8 cellular contexts compared by ENCODE assay signal in the genomic region with DNA sequence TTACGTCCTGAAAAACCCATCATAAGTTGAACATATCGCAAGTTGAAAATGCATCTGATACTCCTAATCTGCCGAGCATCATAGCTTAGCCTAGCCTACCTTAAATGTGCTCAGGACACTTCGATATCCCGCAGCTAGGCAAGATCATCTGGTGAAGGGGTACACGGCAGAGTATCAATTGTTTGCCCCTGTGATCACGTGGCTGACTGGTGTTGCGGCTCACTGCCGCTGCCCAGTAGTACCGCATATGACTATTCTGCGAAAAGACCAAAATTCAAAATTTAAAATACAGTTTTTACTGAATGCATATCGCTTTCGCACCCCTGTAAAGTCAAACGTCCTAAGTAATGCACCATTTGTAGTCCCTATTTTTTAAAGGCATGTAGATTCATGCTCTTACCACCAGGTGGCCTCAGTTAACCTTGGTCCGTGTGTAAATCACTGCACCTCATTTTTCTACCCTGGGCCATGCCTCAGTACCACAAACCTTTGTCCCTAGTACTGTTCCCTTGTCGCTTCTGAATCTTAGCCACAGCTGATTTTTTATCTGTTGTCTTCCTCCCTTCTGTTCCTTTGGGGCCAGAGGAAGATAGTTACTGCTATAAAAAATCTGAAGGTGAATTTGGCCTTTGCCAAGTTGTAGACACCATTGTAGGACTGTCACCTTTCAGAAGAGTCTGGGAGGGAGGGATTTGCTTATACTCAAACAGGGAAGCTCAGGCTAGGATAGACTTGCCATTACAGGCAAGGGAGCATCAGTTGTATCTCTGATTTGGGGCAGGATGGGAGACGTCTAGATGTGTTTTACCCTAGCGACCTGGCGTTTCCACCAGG. TPM values are rescaled to one million over a fixed set of nuclear protein-coding genes. Genes with fewer than 3 reads are reported as not detected.
DNase-seq lines count a peak whose midpoint lies in the region; ATAC-seq, FAIRE-seq and TF ChIP-seq lines count a peak whose summit lies in the region.

No MANE protein-coding gene starts in this region.

- H3K27ac Mint-ChIP-seq in chondrocyte (ENCODE audit: unreplicated experiment) = no peak overlapping the region

- peak; percentile 44 for FAIRE-seq in RCC 7860 (lab: Jason Lieb, UNC)

- no peaks in the 10 kb centered on the region for H3K9me3 Mint-ChIP-seq in chondrocyte (ENCODE audit: low read depth)

- no peaks in the 10 kb centered on the region for H3K27me3 Mint-ChIP-seq in chondrocyte (ENCODE audit: low read depth)

- H3K36me3 Mint-ChIP-seq in chondrocyte (ENCODE audit: low read depth) = no peaks in the 10 kb centered on the region

- peaks cover 15% of the 10 kb centered on the region for H3K4me1 Mint-ChIP-seq in chondrocyte (ENCODE audit: low read depth)

- no peak overlapping the region for H3K4me3 Mint-ChIP-seq in chondrocyte (ENCODE audit: unreplicated experiment)

- TF ChIP-seq CTCF in HFF-Myc (IDR thresholded peaks at IDR 0.05; ENCODE audit: low read depth, low read length, missing control alignments) (peak; percentile 82), chondrocyte (IDR thresholded peaks at IDR 0.05) (peak; percentile 93)

- H3K4me3 ChIP-seq in HFF-Myc (replicated peaks; ENCODE audit: low read depth, low read length) = no peak overlapping the region

- DNase-seq in DMS153 treated with DMSO at 0.1 percent for 48 hours (lab: John Stamatoyannopoulos, UW; ENCODE audit: unreplicated experiment) (peak; percentile 11), HFF-Myc (ENCODE audit: extremely low read depth, low read depth) (peak; percentile 65), RCC 7860 (ENCODE audit: low spot score) (peak; percentile 52), chondrocyte (ENCODE audit: low spot score) (no peak), kidney tubule cell (ENCODE audit: low spot score) (peak; percentile 70)
- peak; percentile 29 for DNase-seq in stimulated activated CD8-positive, alpha-beta memory T cell treated with anti-CD3 and anti-CD28 coated beads, Interleukin-4, amount 100 ng/mL, for 48 hours

- ATAC-seq in HG02970 (IDR thresholded peaks at IDR 0.05; ENCODE audit: low FRiP score, unreplicated experiment) (no peak), GM21367 (IDR thresholded peaks at IDR 0.05; ENCODE audit: unreplicated experiment) (no peak)

RNA-seq across cellular contexts. Expression of gene WWP2, which starts 34.4 kb away (rescaled TPM):
- total RNA-seq in chondrocyte = 37.9 to 41.2 TPM (median 39.9 TPM) in 3 replicates

RNA-seq across cellular contexts. Expression of gene NOB1, which starts 41.8 kb away (rescaled TPM):
- 23.9 to 25.7 TPM (median 25.3 TPM) in 3 replicates for total RNA-seq in chondrocyte
